8 cellular contexts compared by ENCODE assay signal in genomic region chr6:2768125-2768524, GRCh38.
DNase-seq lines count a peak whose midpoint lies in the region; ATAC-seq and TF ChIP-seq lines count a peak whose summit lies in the region.

No MANE protein-coding gene starts in this region.

- CTCF ChIA-PET in AG04449 (lab: Yijun Ruan, JAX) (interaction anchor here (0.8 to 13.8 kb wide), 11 partner anchors 8 to 1172 kb away, joined by 3 to 189 read pairs (median 5); partner anchors contain the start of gene MYLK4), HEK293 (lab: Yijun Ruan, JAX) (interaction anchor here (0.6 to 8.2 kb wide), 17 partner anchors 10 to 349 kb away, joined by 3 to 46 read pairs (median 4); partner anchors contain the start of genes MYLK4 and SERPINB1)

- H3K36me3 ChIP-seq in HEK293 (ENCODE audit: control insufficient read depth in 2 of 2, insufficient read depth in 1 of 2, low read length in 2 of 2): peaks cover 5 to 27% of the 10 kb centered on the region in 2 experiments; a peak in 2 of 3 replicates

- H3K4me1 ChIP-seq in HEK293 (ENCODE audit: control insufficient read depth, insufficient read depth, low read length): peaks cover 24% of the 10 kb centered on the region

- in situ Hi-C loops in ACHN (cut with HindIII; ENCODE audit: low pct_ligation_motif_present, low pct_unique_long_range_greater_than_20kb, low sequenced_read_pairs): no loop called here

- TF ChIP-seq CTCF in AG04449 (IDR thresholded peaks at IDR 0.05; ENCODE audit: insufficient read depth, low read length, missing control alignments) (no peak), HEK293 (tag by site-specific recombination; IDR thresholded peaks at IDR 0.05) (no peak)

- no peak for DNase-seq in AG04449 (ENCODE audit: low read depth, low spot score)
- DNase-seq in activated naive CD8-positive, alpha-beta T cell treated with anti-CD3 and anti-CD28 coated beads, Interleukin-2, amount 50 U/mL, for 24 hours: no peak
- no peak for DNase-seq in memory B cell (ENCODE audit: low spot score in 2 of 2)
- no peak for DNase-seq in ACHN
- no peak for DNase-seq in stimulated activated CD4-positive, alpha-beta T cell treated with anti-CD3 and anti-CD28 coated beads, Interleukin-4, amount 100 ng/mL, for 24 hours

- no peaks in the 10 kb centered on the region for H3K9me3 Mint-ChIP-seq in activated naive CD8-positive, alpha-beta T cell treated with anti-CD3 and anti-CD28 coated beads, Interleukin-2, amount 50 U/mL, for 24 hours
- no peaks in the 10 kb centered on the region for H3K9me3 Mint-ChIP-seq in memory B cell

- ATAC-seq in activated naive CD8-positive, alpha-beta T cell treated with anti-CD3 and anti-CD28 coated beads, Interleukin-2, amount 50 U/mL, for 24 hours: no peak
- ATAC-seq in memory B cell (ENCODE audit: low read depth) (no peak), GM19023 (IDR thresholded peaks at IDR 0.05; ENCODE audit: unreplicated experiment) (no peak), HG03045 (IDR thresholded peaks at IDR 0.05; ENCODE audit: unreplicated experiment) (no peak)

- peak overlapping the region; percentile 83 for H3K4me3 ChIP-seq in AG04449 (ENCODE audit: low read depth, low read length)
- H3K4me3 ChIP-seq in HEK293 (ENCODE audit: low read depth, low read length): peak overlapping the region; percentile 91

- H3K9me3 ChIP-seq in HEK293 (ENCODE audit: control insufficient read depth, insufficient read depth, low read depth, low read length): no peaks in the 10 kb centered on the region

- H3K27me3 Mint-ChIP-seq in activated naive CD8-positive, alpha-beta T cell treated with anti-CD3 and anti-CD28 coated beads, Interleukin-2, amount 50 U/mL, for 24 hours: no peaks in the 10 kb centered on the region
- no peaks in the 10 kb centered on the region for H3K27me3 Mint-ChIP-seq in memory B cell

- H3K27ac ChIP-seq in HEK293 (ENCODE audit: extremely low read depth, low read depth, low read length): no peak overlapping the region

- H3K4me3 Mint-ChIP-seq in activated naive CD8-positive, alpha-beta T cell treated with anti-CD3 and anti-CD28 coated beads, Interleukin-2, amount 50 U/mL, for 24 hours: peak overlapping the region; percentile 85
- H3K4me3 Mint-ChIP-seq in memory B cell: peak overlapping the region; percentile 29

- H3K36me3 Mint-ChIP-seq in activated naive CD8-positive, alpha-beta T cell treated with anti-CD3 and anti-CD28 coated beads, Interleukin-2, amount 50 U/mL, for 24 hours (ENCODE audit: low read depth): peaks cover 45% of the 10 kb centered on the region
- peaks cover 8% of the 10 kb centered on the region for H3K36me3 Mint-ChIP-seq in memory B cell

- H3K27ac Mint-ChIP-seq in activated naive CD8-positive, alpha-beta T cell treated with anti-CD3 and anti-CD28 coated beads, Interleukin-2, amount 50 U/mL, for 24 hours: no peak overlapping the region
- H3K27ac Mint-ChIP-seq in memory B cell: no peak overlapping the region

- H3K4me1 Mint-ChIP-seq in activated naive CD8-positive, alpha-beta T cell treated with anti-CD3 and anti-CD28 coated beads, Interleukin-2, amount 50 U/mL, for 24 hours: peaks cover 57% of the 10 kb centered on the region
- peaks cover 19% of the 10 kb centered on the region for H3K4me1 Mint-ChIP-seq in memory B cell

- POLR2A ChIA-PET in AG04449 (lab: Yijun Ruan, JAX) (interaction anchor here (1.0 kb wide), 1 partner anchor 74 kb away, joined by 3 read pairs; the partner anchor contains the start of gene SERPINB1), HEK293 (lab: Yijun Ruan, JAX) (interaction anchor here (1.1 to 1.5 kb wide), 3 partner anchors 8 to 163 kb away, joined by 3 to 4 read pairs (median 3); partner anchors contain the start of gene SERPINB1)

TF ChIP-seq in HEK293, 187 proteins besides CTCF, POLR2A, EP300 and RAD21:
- TF ChIP-seq ZFP69B (tag by site-specific recombination; IDR thresholded peaks at IDR 0.05): no peak
- TF ChIP-seq ZBTB17 (tag by site-specific recombination; IDR thresholded peaks at IDR 0.05): 0 out of 2 replicates have a peak, but pooled peaks have one; percentile 15
- 0 out of 2 replicates have a peak, but pooled peaks have one; percentile 61 for TF ChIP-seq ZNF600 (tag by site-specific recombination; IDR thresholded peaks at IDR 0.05)
- TF ChIP-seq, protein P1, sequence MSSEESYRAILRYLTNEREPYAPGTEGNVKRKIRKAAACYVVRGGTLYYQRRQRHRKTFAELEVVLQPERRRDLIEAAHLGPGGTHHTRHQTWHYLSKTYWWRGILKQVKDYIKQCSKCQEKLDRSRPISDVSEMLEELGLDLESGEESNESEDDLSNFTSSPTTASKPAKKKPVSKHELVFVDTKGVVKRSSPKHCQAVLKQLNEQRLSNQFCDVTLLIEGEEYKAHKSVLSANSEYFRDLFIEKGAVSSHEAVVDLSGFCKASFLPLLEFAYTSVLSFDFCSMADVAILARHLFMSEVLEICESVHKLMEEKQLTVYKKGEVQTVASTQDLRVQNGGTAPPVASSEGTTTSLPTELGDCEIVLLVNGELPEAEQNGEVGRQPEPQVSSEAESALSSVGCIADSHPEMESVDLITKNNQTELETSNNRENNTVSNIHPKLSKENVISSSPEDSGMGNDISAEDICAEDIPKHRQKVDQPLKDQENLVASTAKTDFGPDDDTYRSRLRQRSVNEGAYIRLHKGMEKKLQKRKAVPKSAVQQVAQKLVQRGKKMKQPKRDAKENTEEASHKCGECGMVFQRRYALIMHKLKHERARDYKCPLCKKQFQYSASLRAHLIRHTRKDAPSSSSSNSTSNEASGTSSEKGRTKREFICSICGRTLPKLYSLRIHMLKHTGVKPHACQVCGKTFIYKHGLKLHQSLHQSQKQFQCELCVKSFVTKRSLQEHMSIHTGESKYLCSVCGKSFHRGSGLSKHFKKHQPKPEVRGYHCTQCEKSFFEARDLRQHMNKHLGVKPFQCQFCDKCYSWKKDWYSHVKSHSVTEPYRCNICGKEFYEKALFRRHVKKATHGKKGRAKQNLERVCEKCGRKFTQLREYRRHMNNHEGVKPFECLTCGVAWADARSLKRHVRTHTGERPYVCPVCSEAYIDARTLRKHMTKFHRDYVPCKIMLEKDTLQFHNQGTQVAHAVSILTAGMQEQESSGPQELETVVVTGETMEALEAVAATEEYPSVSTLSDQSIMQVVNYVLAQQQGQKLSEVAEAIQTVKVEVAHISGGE (tag by site-specific recombination; conservative IDR thresholded peaks at IDR 0.05; ENCODE audit: low read depth): 0 out of 2 replicates have a peak, but pooled peaks have one; percentile 34
TF ChIP-seq in HEK293: peak in this region for 3.
